ENCODE assay signal across 8 cellular contexts in genomic region chr7:99438573-99439480, GRCh38. TPM values are rescaled to one million over a fixed set of nuclear protein-coding genes. Genes with fewer than 3 reads are reported as not detected.
DNase-seq lines count a peak whose midpoint lies in the region; ATAC-seq, FAIRE-seq and TF ChIP-seq lines count a peak whose summit lies in the region.

CPSF4 (plus strand) TSS chr7:99438943; CDS start chr7:99439083, 140 bp downstream.
PTCD1 (minus strand) TSS chr7:99438798; CDS start chr7:99435242, 3,556 bp downstream.

- intact Hi-C loops in kidney (cut with DNase I) = no loop called here

- no peak for TF ChIP-seq CTCF in AG10803 (conservative IDR thresholded peaks at IDR 0.05; ENCODE audit: low read length)
- no peak for TF ChIP-seq CTCF in kidney (IDR thresholded peaks at IDR 0.05; ENCODE audit: borderline replicate concordance, extremely low read depth, insufficient read depth)

- H3K27ac ChIP-seq in kidney (ENCODE audit: low read depth in 2 of 2, low read length in 2 of 2) = peak within 1 kb of the TSS; percentile 65 to 82

- H3K9me3 ChIP-seq in kidney (ENCODE audit: control insufficient read depth in 1 of 2, low read length in 2 of 2) = no peaks in the 10 kb centered on the region

- H3K9ac ChIP-seq in kidney (ENCODE audit: low read length in 2 of 2) = peak within 1 kb of the TSS; percentile 21 to 81

- H3K4me3 ChIP-seq in AG10803 (ENCODE audit: low read length) = peak within 1 kb of the TSS; percentile 91
- peak within 1 kb of the TSS; percentile 85 to 89 for H3K4me3 ChIP-seq in kidney (ENCODE audit: low read length in 2 of 2)

- peaks cover 3 to 15% of the 10 kb centered on the region in 2 donors for H3K4me1 ChIP-seq in kidney (ENCODE audit: control insufficient read depth in 1 of 2, insufficient read depth in 1 of 2, low read depth in 1 of 2, low read length in 2 of 2)

- peaks cover 2 to 4% of the 10 kb centered on the region in 2 donors for H3K36me3 ChIP-seq in kidney (ENCODE audit: control insufficient read depth in 1 of 2, insufficient read depth in 2 of 2, low read length in 2 of 2)

- ATAC-seq in GM19025 (IDR thresholded peaks at IDR 0.05; ENCODE audit: low read depth, unreplicated experiment) = peak; percentile 95
- ATAC-seq in HG03280 (IDR thresholded peaks at IDR 0.05; ENCODE audit: unreplicated experiment) = peak; percentile 95
- ATAC-seq in activated CD4-positive, CD25-positive, alpha-beta regulatory T cell treated with anti-CD3 and anti-CD28 coated beads, Interleukin-2, amount 50 U/mL, for 24 hours = peak; percentile 96

- FAIRE-seq in kidney (lab: Jason Lieb, UNC) = no peak

- DNase-seq in AG10803 (ENCODE audit: low read depth) = peak; percentile 95
- peak; percentile 93 for DNase-seq in NCI-H345 (lab: John Stamatoyannopoulos, UW)
- DNase-seq in cerebellar cortex (ENCODE audit: low spot score) = peak; percentile 94
- peak; percentile 98 for DNase-seq in kidney
- DNase-seq in stimulated activated CD4-positive, alpha-beta T cell treated with anti-CD3 and anti-CD28 coated beads, Interleukin-15, amount 100 ng/mL, for 1 hour (ENCODE audit: low read depth in 1 of 2, low spot score in 1 of 2) = peak; percentile 82 to 88

RNA-seq across cellular contexts. Expression of gene CPSF4, which starts in this region (rescaled TPM):
- total RNA-seq in kidney = 28.9 TPM
- 24.2 TPM for polyA plus RNA-seq in kidney (ENCODE audit: insufficient read depth, low read depth, low replicate concordance)

RNA-seq across cellular contexts. Expression of gene PTCD1, which starts in this region (rescaled TPM):
- total RNA-seq in kidney = 5.4 TPM
- 2.9 TPM for polyA plus RNA-seq in kidney (ENCODE audit: insufficient read depth, low read depth, low replicate concordance)

Comparison
In these comparisons a context has a peak if more than half of its experiments do, and no peak if none do; other contexts are left out.
1. Peak in every context shown above with its lines: DNase-seq, ATAC-seq, H3K4me3 ChIP-seq and H3K27ac ChIP-seq.